In the genomic region with DNA sequence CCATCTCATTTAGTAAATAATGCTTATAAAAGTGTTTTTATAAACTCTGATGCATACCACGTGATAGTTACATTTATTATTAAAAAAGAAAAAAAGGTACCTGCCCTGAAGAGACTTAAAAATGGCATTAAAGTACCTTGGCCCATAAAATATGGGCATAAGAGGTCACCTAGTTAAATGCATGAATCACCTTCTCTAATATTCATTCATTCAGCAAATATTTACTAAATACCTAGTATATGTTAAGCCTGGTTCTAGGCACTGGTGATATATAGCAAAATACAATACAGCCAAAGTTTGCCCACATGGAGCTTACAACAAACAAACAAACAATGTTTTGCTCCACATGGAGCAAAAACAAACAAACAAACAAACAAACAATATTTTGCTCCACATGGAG, we compare ENCODE assay signal across 14 cellular contexts.
A peak's percentile ranks its signal among the peaks of the same experiment; 100 is the strongest.
DNase-seq lines count a peak whose midpoint lies in the region; ATAC-seq and TF ChIP-seq lines count a peak whose summit lies in the region.
"Had no signal": no experiment of that assay in that cellular context is flagged by ENCODE, and none has a peak within 500 bp of the region (broad histone marks: within the 10 kb centered on the region; RNA-seq: fewer than 3 reads in every experiment).

No MANE protein-coding gene starts in this region.

- H3K4me1 ChIP-seq in cardiac muscle cell (ENCODE audit: low read depth) (peaks cover 91% of the 10 kb centered on the region), right atrium auricular region (peaks cover 0 to 35% of the 10 kb centered on the region in 2 donors), PC-3 (ENCODE audit: insufficient read depth, low read length) (peaks cover 56% of the 10 kb centered on the region)
- H3K4me1 ChIP-seq: BLaER1 treated with 17β-estradiol and CSF1 and Interleukin-3, amounts not matched to agents 10 nM and 100 nM had no signal

- no peaks in the 10 kb centered on the region for H3K9me2 ChIP-seq in PC-3 (replicated peaks; ENCODE audit: low read length)

- CTCF ChIA-PET in PC-3 (lab: Charles Lee) = no interaction called here

- H2AFZ ChIP-seq in PC-3 (ENCODE audit: low read length) = no peak overlapping the region

- POLR2A ChIA-PET in PC-3 (lab: Charles Lee; ENCODE audit: unreplicated experiment) = no interaction called here

- H3K36me3 ChIP-seq in cardiac muscle cell (no peaks in the 10 kb centered on the region), right atrium auricular region (peaks cover 4% of the 10 kb centered on the region), PC-3 (ENCODE audit: low read depth, low read length) (peaks cover 12% of the 10 kb centered on the region; the same call in 1 of the 2 replicates)

- H3K27me3 ChIP-seq in cardiac muscle cell (no peaks in the 10 kb centered on the region), right atrium auricular region (no peaks in the 10 kb centered on the region), PC-3 (ENCODE audit: low read length) (no peaks in the 10 kb centered on the region)
- H3K27me3 ChIP-seq: BLaER1 treated with 17β-estradiol and CSF1 and Interleukin-3, amounts not matched to agents 10 nM and 100 nM had no signal

- no peak overlapping the region for H3K4me3 ChIP-seq in cardiac muscle cell
- H3K4me3 ChIP-seq in right atrium auricular region = no peak overlapping the region
- no peak overlapping the region for H3K4me3 ChIP-seq in PC-3 (ENCODE audit: low read length)
- H3K4me3 ChIP-seq: BLaER1 treated with 17β-estradiol and CSF1 and Interleukin-3, amounts not matched to agents 10 nM and 100 nM; K562 had no signal

- no peaks in the 10 kb centered on the region for H3K9me3 ChIP-seq in cardiac muscle cell (ENCODE audit: low read depth)
- H3K9me3 ChIP-seq in right atrium auricular region = no peaks in the 10 kb centered on the region
- H3K9me3 ChIP-seq in PC-3 (ENCODE audit: low read length) = no peaks in the 10 kb centered on the region
- H3K9me3 ChIP-seq: BLaER1 treated with 17β-estradiol and CSF1 and Interleukin-3, amounts not matched to agents 10 nM and 100 nM had no signal

- H3F3A ChIP-seq in PC-3 (ENCODE audit: low read length, unreplicated experiment) = peaks cover 19% of the 10 kb centered on the region

- intact Hi-C loops in PC-3 (cut with micrococcal nuclease) = no loop called here

- no peaks in the 10 kb centered on the region for H3K79me2 ChIP-seq in PC-3 (ENCODE audit: low read length)

- TF ChIP-seq CTCF in cardiac muscle cell (IDR thresholded peaks at IDR 0.05; ENCODE audit: low read depth, low read length) = no peak
- TF ChIP-seq CTCF in right atrium auricular region (IDR thresholded peaks at IDR 0.05) = no peak
- TF ChIP-seq CTCF in PC-3 (conservative IDR thresholded peaks at IDR 0.05; ENCODE audit: low read depth, low read length) = no peak

- no peak overlapping the region for H3K9ac ChIP-seq in PC-3 (ENCODE audit: low read length)
- H3K9ac ChIP-seq: BLaER1 treated with 17β-estradiol and CSF1 and Interleukin-3, amounts not matched to agents 10 nM and 100 nM had no signal

- ATAC-seq in PC-3 = peak; percentile 52
- no peak for ATAC-seq in GM21528 (IDR thresholded peaks at IDR 0.05; ENCODE audit: low FRiP score, unreplicated experiment)
- ATAC-seq: CD8-positive, alpha-beta T cell; K562 had no signal

- H3K27ac ChIP-seq in cardiac muscle cell (peak overlapping the region; percentile 93), right atrium auricular region (no peak overlapping the region), PC-3 (ENCODE audit: low read length) (peak overlapping the region; percentile 52), epithelial cell of prostate (peak overlapping the region; percentile 21)
- H3K27ac ChIP-seq: BLaER1 treated with 17β-estradiol and CSF1 and Interleukin-3, amounts not matched to agents 10 nM and 100 nM had no signal

- H3K4me2 ChIP-seq in PC-3 (ENCODE audit: low read length) = peak overlapping the region; percentile 57
- H3K4me2 ChIP-seq: BLaER1 treated with 17β-estradiol and CSF1 and Interleukin-3, amounts not matched to agents 10 nM and 100 nM had no signal

- H4K20me1 ChIP-seq in PC-3 (ENCODE audit: low read length) = no peaks in the 10 kb centered on the region
- H4K20me1 ChIP-seq: BLaER1 treated with 17β-estradiol and CSF1 and Interleukin-3, amounts not matched to agents 10 nM and 100 nM had no signal

- DNase-seq in cardiac muscle cell (ENCODE audit: low read depth in 1 of 2, low spot score in 1 of 2) (no peak), right atrium auricular region (ENCODE audit: low spot score) (no peak), PC-3 (peak; percentile 73), epithelial cell of prostate (ENCODE audit: low read depth, low spot score) (no peak), NCI-H526 (lab: John Stamatoyannopoulos, UW) (no peak), GF-D8 (lab: John Stamatoyannopoulos, UW) (no peak)
- DNase-seq: 8988T; Calu3; CD8-positive, alpha-beta T cell; GOT3; H9 had no signal

- BruUV-seq in PC-3 (replicated peaks; lab: Mats Ljungman, UMichigan) = no TSS peak

Comparison
In these comparisons a context has a peak if more than half of its experiments do, and no peak if none do; other contexts are left out.
1. H3K27ac ChIP-seq: peak in cardiac muscle cell (single experiment), PC-3 (single experiment) and epithelial cell of prostate (single experiment); none in right atrium auricular region (0 of 2).